In genomic region chr11:130671801-130672700, GRCh38 we compare ENCODE assay signal across 10 cellular contexts.
A peak's percentile ranks its signal among the peaks of the same experiment; 100 is the strongest.
DNase-seq lines count a peak whose midpoint lies in the region; ATAC-seq and TF ChIP-seq lines count a peak whose summit lies in the region.
"Had no signal": no experiment of that assay in that cellular context is flagged by ENCODE, and none has a peak within 500 bp of the region (broad histone marks: within the 10 kb centered on the region; RNA-seq: fewer than 3 reads in every experiment).

No MANE protein-coding gene starts in this region.

- peak overlapping the region in 10 of 12 donors; percentile 12 to 86 (median 36) for H3K27ac ChIP-seq in heart left ventricle

- peaks cover 0 to 50% (median 36%) of the 10 kb centered on the region in 12 donors for H3K4me1 ChIP-seq in heart left ventricle

- CTCF ChIA-PET in WTC11 (lab: Charles Lee) = no interaction called here

- 0 out of 2 replicates have a peak, but pooled peaks cover under 1% of the 10 kb centered on the region for H3K4me1 Mint-ChIP-seq in WTC11

- no peaks in the 10 kb centered on the region for H3K36me3 ChIP-seq in heart left ventricle

- no peak overlapping the region for H3K4me3 Mint-ChIP-seq in WTC11
- H3K4me3 Mint-ChIP-seq: dendritic cell treated with granulocyte-macrophage colony-stimulating factor and Interleukin-4, amounts not matched to agents 40 ng/mL and 50 ng/mL, for 4 days had no signal

- POLR2A ChIA-PET in WTC11 (lab: Charles Lee) = no interaction called here

- no peaks in the 10 kb centered on the region for H3K36me3 Mint-ChIP-seq in WTC11

- no peak overlapping the region for H3K4me3 ChIP-seq in heart left ventricle
- H3K4me3 ChIP-seq: skin epidermis had no signal

- H3K9me3 Mint-ChIP-seq in WTC11 = no peaks in the 10 kb centered on the region
- H3K9me3 Mint-ChIP-seq: dendritic cell treated with granulocyte-macrophage colony-stimulating factor and Interleukin-4, amounts not matched to agents 40 ng/mL and 50 ng/mL, for 4 days had no signal

- WGBS in heart left ventricle, 4 donors = 57 to 68% (median 65%) methylated on average over 11 to 14 of the region's 14 CpGs

- TF ChIP-seq CTCF in WTC11 (IDR thresholded peaks at IDR 0.05) (no peak), heart left ventricle (IDR thresholded peaks at IDR 0.05) (no peak)

- DNase-seq in EH (ENCODE audit: low read depth) (peak; percentile 95), WTC11 (ENCODE audit: low spot score) (peak; percentile 23), heart left ventricle (peak; percentile 59 to 87 (median 74)), retina (peak; percentile 62), NCI-H146 (lab: John Stamatoyannopoulos, UW) (no peak), MV-4-11 (lab: John Stamatoyannopoulos, UW) (no peak)

- intact Hi-C loops in heart left ventricle (cut with DNase I) = loop anchor here in 3 of 10 donors (5.0 to 10.0 kb wide), 5 partner anchors 153 to 220 kb away; no protein-coding TSS in a partner anchor

- TF ChIP-seq POLR2A in heart left ventricle (IDR thresholded peaks at IDR 0.05) = no peak

- H3K27me3 Mint-ChIP-seq in WTC11 (ENCODE audit: low read depth) = no peaks in the 10 kb centered on the region; the same call in none of the 2 replicates
- H3K27me3 Mint-ChIP-seq: dendritic cell treated with granulocyte-macrophage colony-stimulating factor and Interleukin-4, amounts not matched to agents 40 ng/mL and 50 ng/mL, for 4 days had no signal

- H3K9me3 ChIP-seq in heart left ventricle = no peaks in the 10 kb centered on the region

- H3K27me3 ChIP-seq in heart left ventricle = no peaks in the 10 kb centered on the region

- no peak overlapping the region for H3K27ac Mint-ChIP-seq in WTC11
- H3K27ac Mint-ChIP-seq: dendritic cell treated with granulocyte-macrophage colony-stimulating factor and Interleukin-4, amounts not matched to agents 40 ng/mL and 50 ng/mL, for 4 days had no signal

- ATAC-seq in WTC11 = peak; percentile 20
- ATAC-seq in heart left ventricle = peak; percentile 66 to 79 (median 76)
- ATAC-seq in HG03280 (IDR thresholded peaks at IDR 0.05; ENCODE audit: unreplicated experiment) = no peak
- no peak for ATAC-seq in GM21786 (IDR thresholded peaks at IDR 0.05; ENCODE audit: unreplicated experiment)

TF ChIP-seq in WTC11, 78 proteins besides CTCF, POLR2A, EP300 and RAD21:
- no peak for TF ChIP-seq RELA (CRISPR knock-in tag; IDR thresholded peaks at IDR 0.05; ENCODE audit: borderline replicate concordance)
- TF ChIP-seq TCF7 (CRISPR knock-in tag; IDR thresholded peaks at IDR 0.05; ENCODE audit: low read depth) = no peak
- TF ChIP-seq GRHL2 (CRISPR knock-in tag; IDR thresholded peaks at IDR 0.05; ENCODE audit: insufficient replicate concordance, severe bottlenecking) = no peak
- TF ChIP-seq ZBTB43 (CRISPR knock-in tag; IDR thresholded peaks at IDR 0.05) = no peak

Comparison
In these comparisons a context has a peak if more than half of its experiments do, and no peak if none do; other contexts are left out.
1. DNase-seq: peak in EH (single experiment), WTC11 (single experiment), heart left ventricle (5 of 5) and retina (single experiment); none in NCI-H146 (single experiment) and MV-4-11 (single experiment).
2. ATAC-seq: peak in WTC11 (single experiment) and heart left ventricle (4 of 4); none in HG03280 (single experiment) and GM21786 (single experiment).